In genomic region chr4:143184503-143185252, GRCh38 we compare ENCODE assay signal across 8 cellular contexts. TPM values are rescaled to one million over a fixed set of nuclear protein-coding genes. Genes with fewer than 3 reads are reported as not detected.
A peak's percentile ranks its signal among the peaks of the same experiment; 100 is the strongest.
DNase-seq lines count a peak whose midpoint lies in the region; ATAC-seq lines count a peak whose summit lies in the region.

Gene USP38 (plus strand): TSS chr4:143184917. CDS start chr4:143185451, 534 bp downstream.

- H3K27me3 ChIP-seq in endocrine pancreas (ENCODE audit: control insufficient read depth, insufficient read depth, low read length), result no peaks in the 10 kb centered on the region

- peaks cover 45% of the 10 kb centered on the region for H3K36me3 Mint-ChIP-seq in activated CD8-positive, alpha-beta memory T cell treated with anti-CD3 and anti-CD28 coated beads, Interleukin-2, amount 10 ng/mL, durations not matched to agents 7 days and 5 days

- H3K27me3 Mint-ChIP-seq in activated CD8-positive, alpha-beta memory T cell treated with anti-CD3 and anti-CD28 coated beads, Interleukin-2, amount 10 ng/mL, durations not matched to agents 7 days and 5 days, result no peaks in the 10 kb centered on the region

- H3K9ac ChIP-seq in endocrine pancreas (ENCODE audit: control insufficient read depth, insufficient read depth, low read length), result peak within 1 kb of the TSS; percentile 96

- peak within 1 kb of the TSS; percentile 86 for H3K4me3 Mint-ChIP-seq in activated CD8-positive, alpha-beta memory T cell treated with anti-CD3 and anti-CD28 coated beads, Interleukin-2, amount 10 ng/mL, durations not matched to agents 7 days and 5 days

- CTCF ChIA-PET in activated CD8-positive, alpha-beta memory T cell treated with anti-CD3 and anti-CD28 coated beads, Interleukin-2, amount 10 ng/mL, durations not matched to agents 7 days and 5 days (lab: Charles Lee), result no interaction called here

- DNase-seq in COR-L47 (lab: John Stamatoyannopoulos, UW) (peak; percentile 95), HT1080 (ENCODE audit: low read depth) (peak; percentile 90), NOMO-1 treated with DMSO at 0.1 percent for 48 hours (lab: John Stamatoyannopoulos, UW; ENCODE audit: unreplicated experiment) (peak; percentile 92), mesenteric fat pad (ENCODE audit: low spot score) (peak; percentile 95)
- DNase-seq in activated CD8-positive, alpha-beta memory T cell treated with anti-CD3 and anti-CD28 coated beads, Interleukin-2, amount 10 ng/mL, durations not matched to agents 7 days and 5 days, result peak; percentile 92
- peak; percentile 64 for DNase-seq in stimulated activated CD8-positive, alpha-beta memory T cell treated with anti-CD3 and anti-CD28 coated beads, Interleukin-15, amount 100 ng/mL, for 24 hours (ENCODE audit: low read depth)

- peak within 1 kb of the TSS; percentile 99 for H3K4me3 ChIP-seq in endocrine pancreas (ENCODE audit: control insufficient read depth, insufficient read depth, low read length)

- H3K27ac Mint-ChIP-seq in activated CD8-positive, alpha-beta memory T cell treated with anti-CD3 and anti-CD28 coated beads, Interleukin-2, amount 10 ng/mL, durations not matched to agents 7 days and 5 days, result peak within 1 kb of the TSS; percentile 91

- peaks cover 32% of the 10 kb centered on the region for H3K4me1 ChIP-seq in endocrine pancreas (ENCODE audit: control insufficient read depth, insufficient read depth, low read length)

- no peaks in the 10 kb centered on the region for H3K9me3 ChIP-seq in endocrine pancreas (ENCODE audit: control insufficient read depth, low read length)

- no peaks in the 10 kb centered on the region for H3K36me3 ChIP-seq in endocrine pancreas (ENCODE audit: control insufficient read depth, insufficient read depth, low read length)

- peak; percentile 75 for ATAC-seq in GM21360 (IDR thresholded peaks at IDR 0.05; ENCODE audit: unreplicated experiment)
- ATAC-seq in activated CD8-positive, alpha-beta memory T cell treated with anti-CD3 and anti-CD28 coated beads, Interleukin-2, amount 10 ng/mL, durations not matched to agents 7 days and 5 days, result peak; percentile 83

- peaks cover 31% of the 10 kb centered on the region for H3K4me1 Mint-ChIP-seq in activated CD8-positive, alpha-beta memory T cell treated with anti-CD3 and anti-CD28 coated beads, Interleukin-2, amount 10 ng/mL, durations not matched to agents 7 days and 5 days

- peaks cover 2% of the 10 kb centered on the region for H3K9me3 Mint-ChIP-seq in activated CD8-positive, alpha-beta memory T cell treated with anti-CD3 and anti-CD28 coated beads, Interleukin-2, amount 10 ng/mL, durations not matched to agents 7 days and 5 days (ENCODE audit: low read depth)

RNA-seq across cellular contexts. Expression of gene USP38, which starts in this region (rescaled TPM):
- 16.5 and 20.7 TPM in 2 replicates for total RNA-seq in HT1080 (2014; rRNA removed; shearing (Covaris generic))
- polyA plus RNA-seq in HT1080 (2015; cell fraction: cytosol; rRNA removed), result 11.1 and 12.6 TPM in 2 replicates
- 10.8 and 13.1 TPM in 2 replicates for polyA plus RNA-seq in HT1080 (2015; cell fraction: nucleus; rRNA removed)
- total RNA-seq in activated CD8-positive, alpha-beta memory T cell treated with anti-CD3 and anti-CD28 coated beads, Interleukin-2, amount 10 ng/mL, durations not matched to agents 7 days and 5 days, result 10 to 100 TPM; 26.6 to 30.9 TPM
- 20.7 TPM for total RNA-seq in mesenteric fat pad

Comparison
In these comparisons a context has a peak if more than half of its experiments do, and no peak if none do; other contexts are left out.
1. Peak in every context shown above with its lines: DNase-seq, ATAC-seq and H3K4me3 ChIP-seq.